ENCODE assay signal across 14 cellular contexts in genomic region chr1:157390646-157391045, GRCh38.
DNase-seq lines count a peak whose midpoint lies in the region; ATAC-seq and TF ChIP-seq lines count a peak whose summit lies in the region.
"Had no signal": no experiment of that assay in that cellular context is flagged by ENCODE, and none has a peak within 500 bp of the region (broad histone marks: within the 10 kb centered on the region; RNA-seq: fewer than 3 reads in every experiment).

No MANE protein-coding gene starts in this region.

- H3K36me3 Mint-ChIP-seq in stimulated activated naive B cell treated with anti-CD40 and anti-IgM and Interleukin-4, amounts not matched to agents 10 μg/mL and 1 μg/mL and 100 μg/mL, for 72 hours: no peaks in the 10 kb centered on the region

- H3K9me3 ChIP-seq in SJSA1 (replicated peaks) (no peaks in the 10 kb centered on the region), fibroblast of lung (ENCODE audit: control insufficient read depth, insufficient read depth, low read depth, low read length) (no peaks in the 10 kb centered on the region)
- H3K9me3 ChIP-seq: uterus had no signal

- H3K4me1 ChIP-seq in SJSA1 (replicated peaks): peaks cover 15% of the 10 kb centered on the region
- H3K4me1 ChIP-seq in fibroblast of lung (ENCODE audit: control insufficient read depth, extremely low read depth, insufficient read depth, low read length): peaks cover 6% of the 10 kb centered on the region
- H3K4me1 ChIP-seq: uterus had no signal

- no peak overlapping the region for H3K4me3 ChIP-seq in SJSA1
- no peak overlapping the region for H3K4me3 ChIP-seq in fibroblast of lung (replicated peaks in 1 of 4; ENCODE audit: control extremely low read depth in 1 of 4, insufficient read depth in 1 of 4, low read depth in 3 of 4, low read length in 4 of 4)
- H3K4me3 ChIP-seq: uterus had no signal

- H2AFZ ChIP-seq in fibroblast of lung (ENCODE audit: low read length): peak overlapping the region; percentile 20

- H3K27ac ChIP-seq in SJSA1 (peak overlapping the region; percentile 46), fibroblast of lung (ENCODE audit: insufficient read depth, low read length) (no peak overlapping the region)
- H3K27ac ChIP-seq: uterus had no signal

- no peaks in the 10 kb centered on the region for H3K27me3 ChIP-seq in SJSA1 (replicated peaks)
- no peaks in the 10 kb centered on the region for H3K27me3 ChIP-seq in fibroblast of lung (ENCODE audit: control insufficient read depth, insufficient read depth, low read length)
- H3K27me3 ChIP-seq: uterus had no signal

- no peak overlapping the region for H3K27ac Mint-ChIP-seq in stimulated activated naive B cell treated with anti-CD40 and anti-IgM and Interleukin-4, amounts not matched to agents 10 μg/mL and 1 μg/mL and 100 μg/mL, for 72 hours
- H3K27ac Mint-ChIP-seq: memory B cell had no signal

- H3K4me2 ChIP-seq in fibroblast of lung (ENCODE audit: extremely low read depth, insufficient read depth, low read length): peak overlapping the region; percentile 8

- no peaks in the 10 kb centered on the region for H4K20me1 ChIP-seq in fibroblast of lung (ENCODE audit: control insufficient read depth, extremely low read depth, insufficient read depth, low read length)

- no peak for ATAC-seq in stimulated activated naive B cell treated with anti-CD40 and anti-IgM and Interleukin-4, amounts not matched to agents 10 μg/mL and 1 μg/mL and 100 μg/mL, for 72 hours (replicated peaks)
- ATAC-seq: right cardiac atrium had no signal

- no peaks in the 10 kb centered on the region for H3K79me2 ChIP-seq in fibroblast of lung (ENCODE audit: control insufficient read depth, insufficient read depth, low read length)

- no peak overlapping the region for H3K9ac ChIP-seq in fibroblast of lung (ENCODE audit: insufficient read depth, low read length)

- peaks cover 2 to 6% of the 10 kb centered on the region in 2 donors for H3K9me3 Mint-ChIP-seq in stimulated activated naive B cell treated with anti-CD40 and anti-IgM and Interleukin-4, amounts not matched to agents 10 μg/mL and 1 μg/mL and 100 μg/mL, for 72 hours

- H3K27me3 Mint-ChIP-seq in stimulated activated naive B cell treated with anti-CD40 and anti-IgM and Interleukin-4, amounts not matched to agents 10 μg/mL and 1 μg/mL and 100 μg/mL, for 72 hours: peaks cover 53 to 78% of the 10 kb centered on the region in 2 donors

- no peak overlapping the region for H3K4me3 Mint-ChIP-seq in stimulated activated naive B cell treated with anti-CD40 and anti-IgM and Interleukin-4, amounts not matched to agents 10 μg/mL and 1 μg/mL and 100 μg/mL, for 72 hours
- H3K4me3 Mint-ChIP-seq: memory B cell had no signal

- TF ChIP-seq CTCF in fibroblast of lung (conservative IDR thresholded peaks at IDR 0.05 in 1 of 2, IDR thresholded peaks at IDR 0.05 in 1 of 2; ENCODE audit: low read depth in 1 of 2, low read length in 2 of 2): no peak

- H3K36me3 ChIP-seq in SJSA1: no peaks in the 10 kb centered on the region
- H3K36me3 ChIP-seq in fibroblast of lung (ENCODE audit: control insufficient read depth, insufficient read depth, low read length): no peaks in the 10 kb centered on the region
- H3K36me3 ChIP-seq: uterus had no signal

- DNase-seq in GM04503 (ENCODE audit: low read depth): peak; percentile 39
- peak; percentile 76 to 78 for DNase-seq in SJSA1 (ENCODE audit: low read depth in 1 of 2, low spot score in 2 of 2)
- DNase-seq in fibroblast of lung (ENCODE audit: low read depth in 2 of 2): peak; percentile 17 to 48
- DNase-seq in pulmonary artery endothelial cell (ENCODE audit: low read depth, low spot score): peak; percentile 83
- no peak for DNase-seq in posterior vena cava (ENCODE audit: low spot score)
- no peak for DNase-seq in stimulated activated naive CD4-positive, alpha-beta T cell (lab: John Stamatoyannopoulos, UW)
- no peak for DNase-seq in stimulated activated naive B cell treated with anti-CD40 and anti-IgM and Interleukin-4, amounts not matched to agents 10 μg/mL and 1 μg/mL and 100 μg/mL, for 72 hours
- DNase-seq in activated effector memory CD4-positive, alpha-beta T cell treated with Interleukin-2 at 50 U/mL for 16 hours: no peak
- DNase-seq: DMS53, glutamatergic neuron, NCI-H2081, right cardiac atrium, uterus had no signal

- intact Hi-C loops in posterior vena cava (cut with DNase I): no loop called here

- H3K4me1 Mint-ChIP-seq in stimulated activated naive B cell treated with anti-CD40 and anti-IgM and Interleukin-4, amounts not matched to agents 10 μg/mL and 1 μg/mL and 100 μg/mL, for 72 hours: no peaks in the 10 kb centered on the region

Comparison
In these comparisons a context has a peak if more than half of its experiments do, and no peak if none do; other contexts are left out.
1. DNase-seq: peak in GM04503 (single experiment), SJSA1 (2 of 2), fibroblast of lung (2 of 2) and pulmonary artery endothelial cell (single experiment); none in posterior vena cava (single experiment), stimulated activated naive CD4-positive, alpha-beta T cell (0 of 6), stimulated activated naive B cell treated with anti-CD40 and anti-IgM and Interleukin-4, amounts not matched to agents 10 μg/mL and 1 μg/mL and 100 μg/mL, for 72 hours (single experiment) and activated effector memory CD4-positive, alpha-beta T cell treated with Interleukin-2 at 50 U/mL for 16 hours (single experiment).